Comparison of ENCODE assay signal across 17 cellular contexts in genomic region chr17:38715216-38715943, GRCh38. TPM values are rescaled to one million over a fixed set of nuclear protein-coding genes. Genes with fewer than 3 reads are reported as not detected.
DNase-seq lines count a peak whose midpoint lies in the region; ATAC-seq lines count a peak whose summit lies in the region.
"Had no signal": no experiment of that assay in that cellular context is flagged by ENCODE, and none has a peak within 500 bp of the region (broad histone marks: within the 10 kb centered on the region; RNA-seq: fewer than 3 reads in every experiment).

No MANE protein-coding gene starts in this region.

- peaks cover 39% of the 10 kb centered on the region for H3K36me3 Mint-ChIP-seq in T-helper 1 cell treated with Interleukin-12 subunit alpha and Interleukin-12 subunit beta and Interleukin-4 antibody, amounts not matched to agents 30 μg/mL and 1 μg/mL, for 36 hours (ENCODE audit: low read depth)
- H3K36me3 Mint-ChIP-seq in activated T-helper 2 cell treated with anti-CD3 and anti-CD28 coated beads, Interferon-gamma antibody, Interleukin-2, Interleukin-4, amounts not matched to agents 10 μg/mL and 5 μg/mL and 100 μg/mL, durations not matched to agents 14 hours and 24 hours and 36 hours (ENCODE audit: low read depth): peaks cover 83% of the 10 kb centered on the region
- H3K36me3 Mint-ChIP-seq in natural killer cell treated with Interleukin-12 subunit alpha and Interleukin-12 subunit beta and Interleukin-15 and Interleukin-18, amount 100 ng/mL, for 72 hours: peaks cover 7% of the 10 kb centered on the region

- no peaks in the 10 kb centered on the region; the same call in 1 of the 2 replicates for H3K36me3 ChIP-seq in H7 (replicated peaks; ENCODE audit: control insufficient read depth, insufficient read depth, low read length)
- peaks cover 84% of the 10 kb centered on the region for H3K36me3 ChIP-seq in effector memory CD4-positive, alpha-beta T cell (ENCODE audit: control insufficient read depth, insufficient read depth, low read length)

- no peaks in the 10 kb centered on the region for H3K9me3 ChIP-seq in effector memory CD4-positive, alpha-beta T cell (ENCODE audit: control insufficient read depth, low read length)
- H3K9me3 ChIP-seq: esophagus muscularis mucosa, pancreas had no signal

- no peaks in the 10 kb centered on the region for H3K4me1 ChIP-seq in effector memory CD4-positive, alpha-beta T cell (ENCODE audit: control insufficient read depth, insufficient read depth, low read length, poor library complexity, severe bottlenecking)

- peak overlapping the region; percentile 54 for H3K27ac Mint-ChIP-seq in T-helper 1 cell treated with Interleukin-12 subunit alpha and Interleukin-12 subunit beta and Interleukin-4 antibody, amounts not matched to agents 30 μg/mL and 1 μg/mL, for 36 hours
- H3K27ac Mint-ChIP-seq in activated T-helper 2 cell treated with anti-CD3 and anti-CD28 coated beads, Interferon-gamma antibody, Interleukin-2, Interleukin-4, amounts not matched to agents 10 μg/mL and 5 μg/mL and 100 μg/mL, durations not matched to agents 14 hours and 24 hours and 36 hours: peak overlapping the region; percentile 84
- peak overlapping the region; percentile 78 to 84 for H3K27ac Mint-ChIP-seq in natural killer cell treated with Interleukin-12 subunit alpha and Interleukin-12 subunit beta and Interleukin-15 and Interleukin-18, amount 100 ng/mL, for 72 hours
- H3K27ac Mint-ChIP-seq: CD4-positive, alpha-beta T cell had no signal

- no peaks in the 10 kb centered on the region for H3K27me3 Mint-ChIP-seq in T-helper 1 cell treated with Interleukin-12 subunit alpha and Interleukin-12 subunit beta and Interleukin-4 antibody, amounts not matched to agents 30 μg/mL and 1 μg/mL, for 36 hours (ENCODE audit: low read depth)
- no peaks in the 10 kb centered on the region for H3K27me3 Mint-ChIP-seq in activated T-helper 2 cell treated with anti-CD3 and anti-CD28 coated beads, Interferon-gamma antibody, Interleukin-2, Interleukin-4, amounts not matched to agents 10 μg/mL and 5 μg/mL and 100 μg/mL, durations not matched to agents 14 hours and 24 hours and 36 hours (ENCODE audit: low read depth)
- no peaks in the 10 kb centered on the region for H3K27me3 Mint-ChIP-seq in natural killer cell treated with Interleukin-12 subunit alpha and Interleukin-12 subunit beta and Interleukin-15 and Interleukin-18, amount 100 ng/mL, for 72 hours
- H3K27me3 Mint-ChIP-seq: CD4-positive, alpha-beta T cell had no signal

- DNase-seq in T-helper 1 cell (no peak), H7 (peak; percentile 80), LoVo (ENCODE audit: low spot score) (no peak)
- DNase-seq in activated T-helper 2 cell treated with anti-CD3 and anti-CD28 coated beads, Interferon-gamma antibody, Interleukin-2, Interleukin-4, amounts not matched to agents 10 μg/mL and 5 μg/mL and 100 μg/mL, durations not matched to agents 14 hours and 24 hours and 36 hours (ENCODE audit: low spot score): no peak
- DNase-seq in natural killer cell treated with Interleukin-12 subunit alpha and Interleukin-12 subunit beta and Interleukin-15 and Interleukin-18, amount 100 ng/mL, for 72 hours (ENCODE audit: low spot score): no peak
- no peak for DNase-seq in effector memory CD4-positive, alpha-beta T cell
- DNase-seq: CD4-positive, alpha-beta T cell; kidney; NCI-H446 treated with DMSO at 0.1 percent for 48 hours; WERI-Rb-1 had no signal

- no peak overlapping the region for H3K4me3 Mint-ChIP-seq in T-helper 1 cell treated with Interleukin-12 subunit alpha and Interleukin-12 subunit beta and Interleukin-4 antibody, amounts not matched to agents 30 μg/mL and 1 μg/mL, for 36 hours
- no peak overlapping the region for H3K4me3 Mint-ChIP-seq in activated T-helper 2 cell treated with anti-CD3 and anti-CD28 coated beads, Interferon-gamma antibody, Interleukin-2, Interleukin-4, amounts not matched to agents 10 μg/mL and 5 μg/mL and 100 μg/mL, durations not matched to agents 14 hours and 24 hours and 36 hours (ENCODE audit: low read depth)
- no peak overlapping the region for H3K4me3 Mint-ChIP-seq in natural killer cell treated with Interleukin-12 subunit alpha and Interleukin-12 subunit beta and Interleukin-15 and Interleukin-18, amount 100 ng/mL, for 72 hours
- H3K4me3 Mint-ChIP-seq: CD4-positive, alpha-beta T cell had no signal

- intact Hi-C loops in activated T-helper 2 cell treated with anti-CD3 and anti-CD28 coated beads, Interferon-gamma antibody, Interleukin-2, Interleukin-4, amounts not matched to agents 10 μg/mL and 5 μg/mL and 100 μg/mL, durations not matched to agents 14 hours and 24 hours and 36 hours (cut with micrococcal nuclease): no loop called here

- H3K27me3 ChIP-seq in H7 (ENCODE audit: control insufficient read depth, insufficient read depth, low read length): peaks cover 4% of the 10 kb centered on the region
- no peaks in the 10 kb centered on the region for H3K27me3 ChIP-seq in effector memory CD4-positive, alpha-beta T cell (replicated peaks; ENCODE audit: control insufficient read depth, insufficient read depth, low read length, poor library complexity, severe bottlenecking)
- H3K27me3 ChIP-seq: esophagus muscularis mucosa, pancreas had no signal

- H3K4me3 ChIP-seq in H7 (ENCODE audit: insufficient read depth, low read depth, low read length): no peak overlapping the region
- no peak overlapping the region for H3K4me3 ChIP-seq in effector memory CD4-positive, alpha-beta T cell (ENCODE audit: insufficient read depth, low read depth, low read length, poor library complexity, severe bottlenecking)
- H3K4me3 ChIP-seq: esophagus muscularis mucosa, pancreas, SK-N-MC, smooth muscle cell had no signal

- H3K27ac ChIP-seq in effector memory CD4-positive, alpha-beta T cell (ENCODE audit: insufficient read depth, low read length, poor library complexity, severe bottlenecking): no peak overlapping the region
- H3K27ac ChIP-seq: esophagus muscularis mucosa, pancreas, SK-N-MC, WERI-Rb-1 had no signal

- no peak for ATAC-seq in natural killer cell treated with Interleukin-12 subunit alpha and Interleukin-12 subunit beta and Interleukin-15 and Interleukin-18, amount 100 ng/mL, for 72 hours
- ATAC-seq in GM21423 (IDR thresholded peaks at IDR 0.05; ENCODE audit: unreplicated experiment): no peak
- ATAC-seq: pancreas had no signal

- peaks cover 29% of the 10 kb centered on the region for H3K4me1 Mint-ChIP-seq in T-helper 1 cell treated with Interleukin-12 subunit alpha and Interleukin-12 subunit beta and Interleukin-4 antibody, amounts not matched to agents 30 μg/mL and 1 μg/mL, for 36 hours (ENCODE audit: low read depth)
- H3K4me1 Mint-ChIP-seq in activated T-helper 2 cell treated with anti-CD3 and anti-CD28 coated beads, Interferon-gamma antibody, Interleukin-2, Interleukin-4, amounts not matched to agents 10 μg/mL and 5 μg/mL and 100 μg/mL, durations not matched to agents 14 hours and 24 hours and 36 hours (ENCODE audit: low read depth): peaks cover 29% of the 10 kb centered on the region
- peaks cover 35 to 47% of the 10 kb centered on the region in 2 donors for H3K4me1 Mint-ChIP-seq in natural killer cell treated with Interleukin-12 subunit alpha and Interleukin-12 subunit beta and Interleukin-15 and Interleukin-18, amount 100 ng/mL, for 72 hours (ENCODE audit: low read depth in 2 of 2)

- H3K9me3 Mint-ChIP-seq in T-helper 1 cell treated with Interleukin-12 subunit alpha and Interleukin-12 subunit beta and Interleukin-4 antibody, amounts not matched to agents 30 μg/mL and 1 μg/mL, for 36 hours: no peaks in the 10 kb centered on the region
- H3K9me3 Mint-ChIP-seq in activated T-helper 2 cell treated with anti-CD3 and anti-CD28 coated beads, Interferon-gamma antibody, Interleukin-2, Interleukin-4, amounts not matched to agents 10 μg/mL and 5 μg/mL and 100 μg/mL, durations not matched to agents 14 hours and 24 hours and 36 hours: no peaks in the 10 kb centered on the region
- H3K9me3 Mint-ChIP-seq in natural killer cell treated with Interleukin-12 subunit alpha and Interleukin-12 subunit beta and Interleukin-15 and Interleukin-18, amount 100 ng/mL, for 72 hours: no peaks in the 10 kb centered on the region
- H3K9me3 Mint-ChIP-seq: CD4-positive, alpha-beta T cell had no signal

RNA-seq across cellular contexts. Expression of gene MLLT6, which starts 10.3 kb away (rescaled TPM):
- 17.8 and 22.1 TPM in 2 replicates for total RNA-seq in H7 (2014; rRNA removed; shearing (Covaris generic))
- 211 and 213 TPM in 2 replicates for total RNA-seq in activated T-helper 2 cell treated with anti-CD3 and anti-CD28 coated beads, Interferon-gamma antibody, Interleukin-2, Interleukin-4, amounts not matched to agents 10 μg/mL and 5 μg/mL and 100 μg/mL, durations not matched to agents 14 hours and 24 hours and 36 hours
- total RNA-seq in natural killer cell treated with Interleukin-12 subunit alpha and Interleukin-12 subunit beta and Interleukin-15 and Interleukin-18, amount 100 ng/mL, for 72 hours: 100 to 1,000 TPM; 319 to 324 TPM

RNA-seq across cellular contexts. Expression of gene CISD3, which starts 14.8 kb away (rescaled TPM):
- 2.9 TPM in 2 replicates for total RNA-seq in H7 (2014; rRNA removed; shearing (Covaris generic))
- 32.2 and 37.0 TPM in 2 replicates for total RNA-seq in activated T-helper 2 cell treated with anti-CD3 and anti-CD28 coated beads, Interferon-gamma antibody, Interleukin-2, Interleukin-4, amounts not matched to agents 10 μg/mL and 5 μg/mL and 100 μg/mL, durations not matched to agents 14 hours and 24 hours and 36 hours
- 10 to 100 TPM; 48.3 to 58.7 TPM for total RNA-seq in natural killer cell treated with Interleukin-12 subunit alpha and Interleukin-12 subunit beta and Interleukin-15 and Interleukin-18, amount 100 ng/mL, for 72 hours

RNA-seq across cellular contexts. Expression of gene PCGF2, which starts 32.8 kb away (rescaled TPM):
- total RNA-seq in H7 (2014; rRNA removed; shearing (Covaris generic)): 19.3 and 27.0 TPM in 2 replicates
- total RNA-seq in activated T-helper 2 cell treated with anti-CD3 and anti-CD28 coated beads, Interferon-gamma antibody, Interleukin-2, Interleukin-4, amounts not matched to agents 10 μg/mL and 5 μg/mL and 100 μg/mL, durations not matched to agents 14 hours and 24 hours and 36 hours: 5.8 and 7.4 TPM in 2 replicates
- total RNA-seq in natural killer cell treated with Interleukin-12 subunit alpha and Interleukin-12 subunit beta and Interleukin-15 and Interleukin-18, amount 100 ng/mL, for 72 hours: not detected
- total RNA-seq: CD4-positive, alpha-beta T cell; mononuclear cell had no signal

RNA-seq across cellular contexts. Expression of gene PSMB3, which starts 37.2 kb away (rescaled TPM):
- 514 and 530 TPM in 2 replicates for total RNA-seq in H7 (2014; rRNA removed; shearing (Covaris generic))
- total RNA-seq in activated T-helper 2 cell treated with anti-CD3 and anti-CD28 coated beads, Interferon-gamma antibody, Interleukin-2, Interleukin-4, amounts not matched to agents 10 μg/mL and 5 μg/mL and 100 μg/mL, durations not matched to agents 14 hours and 24 hours and 36 hours: 337 and 342 TPM in 2 replicates
- total RNA-seq in natural killer cell treated with Interleukin-12 subunit alpha and Interleukin-12 subunit beta and Interleukin-15 and Interleukin-18, amount 100 ng/mL, for 72 hours: 100 to 1,000 TPM; 288 to 306 TPM

RNA-seq across cellular contexts. Expression of gene EPOP, which starts 40.6 kb away (rescaled TPM):
- 6.1 and 6.2 TPM in 2 replicates for total RNA-seq in H7 (2014; rRNA removed; shearing (Covaris generic))
- total RNA-seq in activated T-helper 2 cell treated with anti-CD3 and anti-CD28 coated beads, Interferon-gamma antibody, Interleukin-2, Interleukin-4, amounts not matched to agents 10 μg/mL and 5 μg/mL and 100 μg/mL, durations not matched to agents 14 hours and 24 hours and 36 hours: 34.9 TPM in 2 replicates
- total RNA-seq in natural killer cell treated with Interleukin-12 subunit alpha and Interleukin-12 subunit beta and Interleukin-15 and Interleukin-18, amount 100 ng/mL, for 72 hours: 10 to 100 TPM; 20.5 to 41.0 TPM
